ENCODE assay signal across 9 cellular contexts in genomic region chr13:36865265-36865664, GRCh38.
"Had no signal": no experiment of that assay in that cellular context is flagged by ENCODE, and none has a peak within 500 bp of the region (broad histone marks: within the 10 kb centered on the region; RNA-seq: fewer than 3 reads in every experiment).

No MANE protein-coding gene starts in this region.

- ATAC-seq: HCT116 had no signal

- DNase-seq: GM23248, GOT3, H9, HCEC 1CT, HFFc6 had no signal

- FAIRE-seq: H1, H54 had no signal

- H3K4me1 ChIP-seq: HAP-1 had no signal

- H3K27ac ChIP-seq: GM23248 had no signal

- H3K9me3 ChIP-seq: HAP-1 had no signal

- H3K9me3 Mint-ChIP-seq: H9, HFFc6 had no signal

- H3K9ac ChIP-seq: GM23248 had no signal

- H3K4me3 ChIP-seq: GM23248, HAP-1 had no signal

- H3K4me3 Mint-ChIP-seq: H9, HFFc6 had no signal

- H2AFZ ChIP-seq: GM23248 had no signal

- H3K27ac Mint-ChIP-seq: H9, HFFc6 had no signal
